34 cellular contexts compared by ENCODE assay signal in the genomic region with DNA sequence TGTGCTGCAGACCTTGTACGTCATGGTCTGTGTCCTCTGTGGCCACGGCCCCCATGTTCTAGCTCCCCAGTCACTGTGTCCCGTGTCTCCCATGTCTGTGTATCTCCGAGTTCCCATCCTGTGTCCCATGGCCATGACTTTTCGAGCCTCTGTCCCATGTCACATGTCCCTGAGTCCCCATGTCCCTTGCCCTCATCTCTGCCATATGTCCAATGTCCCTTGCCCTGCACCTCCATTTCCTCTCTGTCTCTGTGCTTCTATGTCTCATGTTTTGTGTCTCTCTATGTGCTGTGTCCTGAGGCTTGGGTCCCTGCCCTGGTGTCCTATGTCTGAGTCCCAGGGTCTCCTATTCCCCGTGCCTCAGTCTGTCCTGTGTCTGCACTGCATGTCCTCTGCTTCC. TPM values are rescaled to one million over a fixed set of nuclear protein-coding genes. Genes with fewer than 3 reads are reported as not detected.
"Had no signal": no experiment of that assay in that cellular context is flagged by ENCODE, and none has a peak within 500 bp of the region (broad histone marks: within the 10 kb centered on the region; RNA-seq: fewer than 3 reads in every experiment).

No MANE protein-coding gene starts in this region.

- H3K27ac ChIP-seq: adrenal gland, Peyer's patch, SJCRH30, SK-N-MC had no signal

- H3K27ac Mint-ChIP-seq: activated CD4-positive, alpha-beta T cell treated with anti-CD3 and anti-CD28 coated beads, Interleukin-2, amount 10 ng/mL, durations not matched to agents 24 days and 14 days; activated CD8-positive, alpha-beta T cell treated with anti-CD3 and anti-CD28 coated beads for 36 hours; activated naive CD4-positive, alpha-beta T cell treated with anti-CD3 and anti-CD28 coated beads for 36 hours; activated naive CD4-positive, alpha-beta T cell treated with anti-CD3 and anti-CD28 coated beads, Interleukin-2, amount 50 U/mL, for 72 hours; activated T-helper 1 cell treated with anti-CD3 and anti-CD28 coated beads, Interleukin-12 subunit alpha, Interleukin-12 subunit beta, Interleukin-2, Interleukin-4 antibody, amounts not matched to agents 30 ng/mL and 10 ng/mL and 1 ng/mL, durations not matched to agents 14 hours and 24 hours and 36 hours; brain; T-helper 2 cell treated with Interferon-gamma antibody and Interleukin-4, amounts not matched to agents 5 μg/mL and 100 μg/mL, for 36 hours had no signal

- H3K9me3 Mint-ChIP-seq: activated CD4-positive, alpha-beta T cell treated with anti-CD3 and anti-CD28 coated beads, Interleukin-2, amount 10 ng/mL, durations not matched to agents 24 days and 14 days; activated CD8-positive, alpha-beta T cell treated with anti-CD3 and anti-CD28 coated beads for 36 hours; activated naive CD4-positive, alpha-beta T cell treated with anti-CD3 and anti-CD28 coated beads for 36 hours; activated naive CD4-positive, alpha-beta T cell treated with anti-CD3 and anti-CD28 coated beads, Interleukin-2, amount 50 U/mL, for 72 hours; activated T-helper 1 cell treated with anti-CD3 and anti-CD28 coated beads, Interleukin-12 subunit alpha, Interleukin-12 subunit beta, Interleukin-2, Interleukin-4 antibody, amounts not matched to agents 30 ng/mL and 10 ng/mL and 1 ng/mL, durations not matched to agents 14 hours and 24 hours and 36 hours; T-helper 2 cell treated with Interferon-gamma antibody and Interleukin-4, amounts not matched to agents 5 μg/mL and 100 μg/mL, for 36 hours had no signal

- DNase-seq: activated CD4-positive, alpha-beta T cell treated with anti-CD3 and anti-CD28 coated beads, Interleukin-2, amount 10 ng/mL, durations not matched to agents 24 days and 14 days; activated CD4-positive, alpha-beta T cell treated with anti-CD3 and anti-CD28 coated beads, Interleukin-2, amount 50 U/mL, for 4 hours; activated CD8-positive, alpha-beta T cell treated with anti-CD3 and anti-CD28 coated beads for 36 hours; activated gamma-delta T cell treated with Interleukin-2 at 50 U/mL for 16 hours; activated naive CD4-positive, alpha-beta T cell treated with anti-CD3 and anti-CD28 coated beads for 36 hours; activated T-cell treated with anti-CD3 and anti-CD28 coated beads, Interleukin-2, amount 50 U/mL, for 1 hour; adrenal gland; caudate nucleus; cerebellar nuclear complex; Karpas-422; KBM-7; NCI-H1105; NCI-H1417 treated with DMSO at 0.1 percent for 48 hours; NCI-H187 treated with DMSO at 0.1 percent for 48 hours; NCI-H345; NCI-H526; NCI-H748 treated with DMSO at 0.1 percent for 48 hours; NK-92 treated with Interleukin-12 subunit alpha and Interleukin-12 subunit beta, amount 100 ng/mL, for 24 hours; PC-3; Peyer's patch; RPMI8226; SJCRH30 had no signal

- H3K36me3 Mint-ChIP-seq: activated naive CD4-positive, alpha-beta T cell treated with anti-CD3 and anti-CD28 coated beads, Interleukin-2, amount 50 U/mL, for 72 hours; brain had no signal

- H3K27me3 ChIP-seq: adrenal gland, Peyer's patch, SJCRH30 had no signal

- FAIRE-seq: bronchial epithelial cell, TTC549 had no signal

- ATAC-seq: activated CD8-positive, alpha-beta T cell treated with anti-CD3 and anti-CD28 coated beads for 36 hours; activated naive CD4-positive, alpha-beta T cell treated with anti-CD3 and anti-CD28 coated beads, Interleukin-2, amount 50 U/mL, for 72 hours; PC-3; Right ventricle myocardium inferior had no signal

- H3K4me1 ChIP-seq: SJCRH30 had no signal

- H3K4me3 ChIP-seq: adrenal gland, Peyer's patch, SJCRH30, SK-N-MC had no signal

- H3K4me1 Mint-ChIP-seq: brain had no signal

- H3K4me3 Mint-ChIP-seq: activated CD4-positive, alpha-beta T cell treated with anti-CD3 and anti-CD28 coated beads, Interleukin-2, amount 10 ng/mL, durations not matched to agents 24 days and 14 days; activated CD8-positive, alpha-beta T cell treated with anti-CD3 and anti-CD28 coated beads for 36 hours; activated naive CD4-positive, alpha-beta T cell treated with anti-CD3 and anti-CD28 coated beads for 36 hours; activated T-helper 1 cell treated with anti-CD3 and anti-CD28 coated beads, Interleukin-12 subunit alpha, Interleukin-12 subunit beta, Interleukin-2, Interleukin-4 antibody, amounts not matched to agents 30 ng/mL and 10 ng/mL and 1 ng/mL, durations not matched to agents 14 hours and 24 hours and 36 hours; T-helper 2 cell treated with Interferon-gamma antibody and Interleukin-4, amounts not matched to agents 5 μg/mL and 100 μg/mL, for 36 hours had no signal

- H3K36me3 ChIP-seq: adrenal gland, Peyer's patch, SJCRH30 had no signal

- H3K9me3 ChIP-seq: adrenal gland, SJCRH30 had no signal

RNA-seq across cellular contexts. Expression of a gene that starts 2.0 kb away (rescaled TPM):
- total RNA-seq: activated CD4-positive, alpha-beta T cell treated with anti-CD3 and anti-CD28 coated beads, Interleukin-2, amount 10 ng/mL, durations not matched to agents 24 days and 14 days; activated CD8-positive, alpha-beta memory T cell treated with anti-CD3 and anti-CD28 coated beads for 36 hours; activated CD8-positive, alpha-beta T cell treated with anti-CD3 and anti-CD28 coated beads for 36 hours; activated naive CD4-positive, alpha-beta T cell treated with anti-CD3 and anti-CD28 coated beads for 36 hours; activated naive CD4-positive, alpha-beta T cell treated with anti-CD3 and anti-CD28 coated beads, Interleukin-2, amount 50 U/mL, for 72 hours; activated T-helper 1 cell treated with anti-CD3 and anti-CD28 coated beads, Interleukin-12 subunit alpha, Interleukin-12 subunit beta, Interleukin-2, Interleukin-4 antibody, amounts not matched to agents 30 ng/mL and 10 ng/mL and 1 ng/mL, durations not matched to agents 14 hours and 24 hours and 36 hours; bronchial epithelial cell; MCF 10A; NCI-H460; PC-3; Peyer's patch; Right ventricle myocardium inferior; T-helper 1 cell treated with Interleukin-12 subunit alpha and Interleukin-12 subunit beta and Interleukin-4 antibody, amounts not matched to agents 30 ng/mL and 1 ng/mL, for 36 hours had no signal

RNA-seq across cellular contexts. Expression of a gene that starts 24.5 kb away (rescaled TPM):
- total RNA-seq: activated CD4-positive, alpha-beta T cell treated with anti-CD3 and anti-CD28 coated beads, Interleukin-2, amount 10 ng/mL, durations not matched to agents 24 days and 14 days; activated CD8-positive, alpha-beta memory T cell treated with anti-CD3 and anti-CD28 coated beads for 36 hours; activated CD8-positive, alpha-beta T cell treated with anti-CD3 and anti-CD28 coated beads for 36 hours; activated naive CD4-positive, alpha-beta T cell treated with anti-CD3 and anti-CD28 coated beads for 36 hours; activated naive CD4-positive, alpha-beta T cell treated with anti-CD3 and anti-CD28 coated beads, Interleukin-2, amount 50 U/mL, for 72 hours; activated T-helper 1 cell treated with anti-CD3 and anti-CD28 coated beads, Interleukin-12 subunit alpha, Interleukin-12 subunit beta, Interleukin-2, Interleukin-4 antibody, amounts not matched to agents 30 ng/mL and 10 ng/mL and 1 ng/mL, durations not matched to agents 14 hours and 24 hours and 36 hours; bronchial epithelial cell; MCF 10A; NCI-H460; PC-3; Peyer's patch; Right ventricle myocardium inferior; SJCRH30; T-helper 1 cell treated with Interleukin-12 subunit alpha and Interleukin-12 subunit beta and Interleukin-4 antibody, amounts not matched to agents 30 ng/mL and 1 ng/mL, for 36 hours had no signal
- polyA plus RNA-seq: adrenal gland had no signal

RNA-seq across cellular contexts. Expression of a gene that starts 28.2 kb away (rescaled TPM):
- total RNA-seq: activated CD4-positive, alpha-beta T cell treated with anti-CD3 and anti-CD28 coated beads, Interleukin-2, amount 10 ng/mL, durations not matched to agents 24 days and 14 days; activated CD8-positive, alpha-beta memory T cell treated with anti-CD3 and anti-CD28 coated beads for 36 hours; activated CD8-positive, alpha-beta T cell treated with anti-CD3 and anti-CD28 coated beads for 36 hours; activated naive CD4-positive, alpha-beta T cell treated with anti-CD3 and anti-CD28 coated beads for 36 hours; activated naive CD4-positive, alpha-beta T cell treated with anti-CD3 and anti-CD28 coated beads, Interleukin-2, amount 50 U/mL, for 72 hours; activated T-helper 1 cell treated with anti-CD3 and anti-CD28 coated beads, Interleukin-12 subunit alpha, Interleukin-12 subunit beta, Interleukin-2, Interleukin-4 antibody, amounts not matched to agents 30 ng/mL and 10 ng/mL and 1 ng/mL, durations not matched to agents 14 hours and 24 hours and 36 hours; adrenal gland; bronchial epithelial cell; MCF 10A; NCI-H460; PC-3; Right ventricle myocardium inferior; SJCRH30; T-helper 1 cell treated with Interleukin-12 subunit alpha and Interleukin-12 subunit beta and Interleukin-4 antibody, amounts not matched to agents 30 ng/mL and 1 ng/mL, for 36 hours had no signal
- polyA plus RNA-seq: adrenal gland had no signal

RNA-seq across cellular contexts. Expression of a gene that starts 33.3 kb away (rescaled TPM):
- total RNA-seq: activated CD4-positive, alpha-beta T cell treated with anti-CD3 and anti-CD28 coated beads, Interleukin-2, amount 10 ng/mL, durations not matched to agents 24 days and 14 days; activated CD8-positive, alpha-beta memory T cell treated with anti-CD3 and anti-CD28 coated beads for 36 hours; activated CD8-positive, alpha-beta T cell treated with anti-CD3 and anti-CD28 coated beads for 36 hours; activated naive CD4-positive, alpha-beta T cell treated with anti-CD3 and anti-CD28 coated beads for 36 hours; activated naive CD4-positive, alpha-beta T cell treated with anti-CD3 and anti-CD28 coated beads, Interleukin-2, amount 50 U/mL, for 72 hours; activated T-helper 1 cell treated with anti-CD3 and anti-CD28 coated beads, Interleukin-12 subunit alpha, Interleukin-12 subunit beta, Interleukin-2, Interleukin-4 antibody, amounts not matched to agents 30 ng/mL and 10 ng/mL and 1 ng/mL, durations not matched to agents 14 hours and 24 hours and 36 hours; adrenal gland; MCF 10A; NCI-H460; Right ventricle myocardium inferior; SJCRH30; T-helper 1 cell treated with Interleukin-12 subunit alpha and Interleukin-12 subunit beta and Interleukin-4 antibody, amounts not matched to agents 30 ng/mL and 1 ng/mL, for 36 hours had no signal
